In the genomic region with DNA sequence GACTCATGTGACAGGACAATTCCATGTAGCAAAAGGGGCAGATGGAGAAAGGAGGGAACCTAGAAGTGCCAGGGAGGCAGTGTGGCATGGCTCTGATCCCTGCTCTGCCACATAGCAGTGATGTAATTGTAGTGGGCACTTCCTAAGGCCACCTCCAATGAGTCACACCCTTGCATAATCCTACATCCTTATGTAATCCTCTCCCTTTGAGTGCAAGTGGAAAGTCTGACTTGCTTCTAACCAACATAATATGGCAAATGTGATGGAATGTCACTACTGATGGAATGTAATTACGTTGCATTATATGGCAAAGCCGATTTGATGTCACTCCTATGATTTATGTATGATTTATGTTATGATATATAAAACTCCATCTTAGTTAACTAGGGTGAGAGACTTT, we compare ENCODE assay signal across 11 cellular contexts.
A peak's percentile ranks its signal among the peaks of the same experiment; 100 is the strongest.
DNase-seq lines count a peak whose midpoint lies in the region; ATAC-seq and TF ChIP-seq lines count a peak whose summit lies in the region.
"Had no signal": no experiment of that assay in that cellular context is flagged by ENCODE, and none has a peak within 500 bp of the region (broad histone marks: within the 10 kb centered on the region; RNA-seq: fewer than 3 reads in every experiment).

No MANE protein-coding gene starts in this region.

- no peaks in the 10 kb centered on the region for H3K27me3 ChIP-seq in lung (ENCODE audit: control insufficient read depth, insufficient read depth)

- H3K36me3 Mint-ChIP-seq in activated CD4-positive, alpha-beta T cell treated with anti-CD3 and anti-CD28 coated beads, Interleukin-2, amount 10 ng/mL, durations not matched to agents 7 days and 5 days (ENCODE audit: low read depth), result no peaks in the 10 kb centered on the region
- H3K36me3 Mint-ChIP-seq: activated naive CD8-positive, alpha-beta T cell had no signal

- in situ Hi-C loops in G401 (cut with HindIII; ENCODE audit: low sequenced_read_pairs), result no loop called here

- H3K4me3 ChIP-seq in lung, result no peak overlapping the region
- H3K4me3 ChIP-seq: smooth muscle cell had no signal

- H3K9me3 ChIP-seq in lung (ENCODE audit: control insufficient read depth in 2 of 2, insufficient read depth in 1 of 2, low read length in 1 of 2), result no peaks in the 10 kb centered on the region

- DNase-seq in COLO829 (ENCODE audit: low spot score) (peak; percentile 73), LoVo (ENCODE audit: low spot score) (peak; percentile 58), astrocyte of the hippocampus (ENCODE audit: low read depth, low spot score) (peak; percentile 57), lung (ENCODE audit: low spot score) (peak; percentile 51), G401 (ENCODE audit: low spot score) (no peak)
- DNase-seq in stimulated activated CD4-positive, alpha-beta T cell treated with anti-CD3 and anti-CD28 coated beads, Interleukin-2, amount 100 ng/mL, for 24 hours, result no peak
- DNase-seq in activated CD4-positive, alpha-beta T cell treated with anti-CD3 and anti-CD28 coated beads, Interleukin-2, amount 10 ng/mL, durations not matched to agents 7 days and 5 days, result no peak
- DNase-seq: T-helper 1 cell had no signal

- CTCF ChIA-PET in activated CD4-positive, alpha-beta T cell treated with anti-CD3 and anti-CD28 coated beads, Interleukin-2, amount 10 ng/mL, durations not matched to agents 7 days and 5 days (lab: Charles Lee), result no interaction called here

- no peaks in the 10 kb centered on the region for H3K36me3 ChIP-seq in lung (ENCODE audit: control insufficient read depth in 2 of 2, insufficient read depth in 2 of 2, low read length in 2 of 2)

- H3K4me1 Mint-ChIP-seq in activated CD4-positive, alpha-beta T cell treated with anti-CD3 and anti-CD28 coated beads, Interleukin-2, amount 10 ng/mL, durations not matched to agents 7 days and 5 days, result no peaks in the 10 kb centered on the region

- peaks cover 23% of the 10 kb centered on the region for H3K27me3 Mint-ChIP-seq in activated CD4-positive, alpha-beta T cell treated with anti-CD3 and anti-CD28 coated beads, Interleukin-2, amount 10 ng/mL, durations not matched to agents 7 days and 5 days
- H3K27me3 Mint-ChIP-seq: activated naive CD8-positive, alpha-beta T cell had no signal

- no peak overlapping the region for H3K27ac ChIP-seq in lung (ENCODE audit: low read depth in 1 of 2, low read length in 1 of 2)

- peaks cover 0 to 3% of the 10 kb centered on the region in 2 donors for H3K4me1 ChIP-seq in lung (ENCODE audit: control insufficient read depth in 2 of 2, insufficient read depth in 2 of 2, low read length in 2 of 2)

- H3K9me3 Mint-ChIP-seq in activated CD4-positive, alpha-beta T cell treated with anti-CD3 and anti-CD28 coated beads, Interleukin-2, amount 10 ng/mL, durations not matched to agents 7 days and 5 days, result no peaks in the 10 kb centered on the region

- WGBS in lung, 2 donors, result 57 to 73% methylated on average over 2 of the region's 2 CpGs

- POLR2A ChIA-PET in activated CD4-positive, alpha-beta T cell treated with anti-CD3 and anti-CD28 coated beads, Interleukin-2, amount 10 ng/mL, durations not matched to agents 7 days and 5 days (lab: Charles Lee), result no interaction called here

- H3K27ac Mint-ChIP-seq in activated CD4-positive, alpha-beta T cell treated with anti-CD3 and anti-CD28 coated beads, Interleukin-2, amount 10 ng/mL, durations not matched to agents 7 days and 5 days, result no peak overlapping the region
- H3K27ac Mint-ChIP-seq: activated naive CD8-positive, alpha-beta T cell had no signal

- ATAC-seq in lung (ENCODE audit: insufficient read depth, low FRiP score) (no peak), HG03159 (IDR thresholded peaks at IDR 0.05; ENCODE audit: unreplicated experiment) (no peak)

- no peak overlapping the region for H3K4me3 Mint-ChIP-seq in activated CD4-positive, alpha-beta T cell treated with anti-CD3 and anti-CD28 coated beads, Interleukin-2, amount 10 ng/mL, durations not matched to agents 7 days and 5 days
- H3K4me3 Mint-ChIP-seq: activated naive CD8-positive, alpha-beta T cell had no signal

- TF ChIP-seq CTCF in lung (IDR thresholded peaks at IDR 0.05; ENCODE audit: control extremely low read depth, extremely low read depth), result no peak

Comparison
In these comparisons a context has a peak if more than half of its experiments do, and no peak if none do; other contexts are left out.
1. DNase-seq: peak in COLO829 (single experiment), LoVo (single experiment), astrocyte of the hippocampus (single experiment) and lung (single experiment); none in stimulated activated CD4-positive, alpha-beta T cell treated with anti-CD3 and anti-CD28 coated beads, Interleukin-2, amount 100 ng/mL, for 24 hours (0 of 2), G401 (single experiment) and activated CD4-positive, alpha-beta T cell treated with anti-CD3 and anti-CD28 coated beads, Interleukin-2, amount 10 ng/mL, durations not matched to agents 7 days and 5 days (single experiment).